ENCODE assay signal across 8 cellular contexts in the genomic region with DNA sequence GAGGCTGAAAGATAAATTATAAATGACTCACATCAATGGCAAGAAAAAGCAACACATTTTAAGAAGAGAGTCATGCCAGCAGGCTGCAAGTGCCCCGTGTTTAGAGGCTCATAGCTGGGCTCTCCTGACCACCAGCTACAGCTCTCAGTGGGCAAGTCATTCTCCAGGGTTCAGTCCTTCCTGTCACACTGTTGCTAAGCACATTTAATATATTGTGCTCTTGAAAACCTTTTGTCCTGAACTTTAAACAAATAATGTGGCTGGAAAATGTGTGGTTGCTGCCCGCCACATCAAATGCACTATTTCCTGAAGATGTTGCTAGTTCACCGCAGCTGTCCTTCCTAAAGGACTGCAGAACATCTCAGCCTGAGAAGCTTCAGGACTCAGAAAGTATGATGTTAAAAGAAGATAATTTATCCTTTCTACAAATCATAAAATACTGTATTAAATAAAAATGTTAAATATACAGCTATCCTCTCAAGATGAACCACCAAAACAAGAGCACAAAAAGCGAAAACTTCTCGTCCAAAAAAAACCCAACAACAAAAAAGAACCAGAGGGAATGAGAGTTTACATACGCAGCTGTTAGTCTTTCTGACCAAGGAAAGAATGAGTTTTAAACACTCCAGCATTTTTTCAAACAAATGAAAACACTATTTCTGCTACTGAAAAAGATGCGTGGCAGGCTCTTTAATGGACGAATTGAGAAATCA. TPM values are rescaled to one million over a fixed set of nuclear protein-coding genes. Genes with fewer than 3 reads are reported as not detected.
DNase-seq lines count a peak whose midpoint lies in the region; ATAC-seq and TF ChIP-seq lines count a peak whose summit lies in the region.

No MANE protein-coding gene starts in this region.

- intact Hi-C loops in right lobe of liver (cut with DNase I): no loop called here

- peak overlapping the region; percentile 79 to 90 (median 85) for H3K9ac ChIP-seq in BLaER1 treated with 17β-estradiol and CSF1 and Interleukin-3, amounts not matched to agents 10 nM and 100 nM

- peak overlapping the region; percentile 67 to 77 (median 72) for H3K4me3 ChIP-seq in BLaER1 treated with 17β-estradiol and CSF1 and Interleukin-3, amounts not matched to agents 10 nM and 100 nM
- H3K4me3 ChIP-seq in right lobe of liver: peak overlapping the region; percentile 65 to 90 (median 76)

- no peaks in the 10 kb centered on the region for H3K27me3 ChIP-seq in BLaER1 treated with 17β-estradiol and CSF1 and Interleukin-3, amounts not matched to agents 10 nM and 100 nM
- H3K27me3 ChIP-seq in right lobe of liver: no peaks in the 10 kb centered on the region

- H3K4me2 ChIP-seq in BLaER1 treated with 17β-estradiol and CSF1 and Interleukin-3, amounts not matched to agents 10 nM and 100 nM: peak overlapping the region; percentile 84 to 97 (median 88)

- H3K9me3 Mint-ChIP-seq in brain: no peaks in the 10 kb centered on the region

- H4K20me1 ChIP-seq in BLaER1 treated with 17β-estradiol and CSF1 and Interleukin-3, amounts not matched to agents 10 nM and 100 nM: peaks cover 0 to 22% (median 0%) of the 10 kb centered on the region in 11 experiments; a peak in 6 of 22 replicates

- ATAC-seq in GM18873 (IDR thresholded peaks at IDR 0.05; ENCODE audit: low FRiP score, unreplicated experiment) (peak; percentile 45), HG03280 (IDR thresholded peaks at IDR 0.05; ENCODE audit: unreplicated experiment) (peak; percentile 34), right lobe of liver (no peak)
- ATAC-seq in stimulated activated naive CD8-positive, alpha-beta T cell treated with anti-CD3 and anti-CD28 coated beads, Interleukin-15, Interleukin-2, amounts not matched to agents 100 U/mL and 50 U/mL, for 24 hours: peak; percentile 78

- H3K27ac ChIP-seq in BLaER1 treated with 17β-estradiol and CSF1 and Interleukin-3, amounts not matched to agents 10 nM and 100 nM: peak overlapping the region; percentile 78 to 89 (median 85); a peak in 21 of 22 replicates
- H3K27ac ChIP-seq in right lobe of liver: peak overlapping the region; percentile 82 to 91 (median 83)

- peaks cover 40% of the 10 kb centered on the region for H3K4me1 Mint-ChIP-seq in brain

- TF ChIP-seq POLR2A in right lobe of liver (IDR thresholded peaks at IDR 0.05): no peak

- peaks cover 33 to 43% (median 39%) of the 10 kb centered on the region in 11 experiments for H3K36me3 ChIP-seq in BLaER1 treated with 17β-estradiol and CSF1 and Interleukin-3, amounts not matched to agents 10 nM and 100 nM
- H3K36me3 ChIP-seq in right lobe of liver: peaks cover 0 to 25% (median 15%) of the 10 kb centered on the region in 4 donors

- H3K27ac Mint-ChIP-seq in brain: peak overlapping the region in 4 of 5 experiments; percentile 70 to 88 (median 77)

- H3K4me1 ChIP-seq in BLaER1 treated with 17β-estradiol and CSF1 and Interleukin-3, amounts not matched to agents 10 nM and 100 nM: peaks cover 11 to 24% (median 14%) of the 10 kb centered on the region in 10 experiments
- H3K4me1 ChIP-seq in right lobe of liver: peaks cover 0 to 13% (median 3%) of the 10 kb centered on the region in 4 donors

- WGBS in right lobe of liver (ENCODE audit: insufficient coverage, low coverage, low lambda C conversion rate, missing lambda C conversion rate): 9% methylated on average over 8 of the region's 8 CpGs

- peaks cover 38% of the 10 kb centered on the region for H3K36me3 Mint-ChIP-seq in brain

- peaks cover 9 to 26% (median 21%) of the 10 kb centered on the region in 11 experiments; a peak in 21 of 22 replicates for H3K9me3 ChIP-seq in BLaER1 treated with 17β-estradiol and CSF1 and Interleukin-3, amounts not matched to agents 10 nM and 100 nM (replicated peaks in 1 of 11)
- H3K9me3 ChIP-seq in right lobe of liver: no peaks in the 10 kb centered on the region

- TF ChIP-seq CTCF in brain (conservative IDR thresholded peaks at IDR 0.05): no peak
- TF ChIP-seq CTCF in right lobe of liver (IDR thresholded peaks at IDR 0.05): no peak

- DNase-seq in SHP77 treated with DMSO at 0.1 percent for 48 hours (lab: John Stamatoyannopoulos, UW) (peak; percentile 10), right lobe of liver (no peak), globus pallidus (ENCODE audit: low spot score) (no peak)
- peak; percentile 66 for DNase-seq in stimulated activated naive CD8-positive, alpha-beta T cell treated with anti-CD3 and anti-CD28 coated beads, Interleukin-15, Interleukin-2, amounts not matched to agents 100 U/mL and 50 U/mL, for 24 hours

- no peaks in the 10 kb centered on the region for H3K27me3 Mint-ChIP-seq in brain

- H3K4me3 Mint-ChIP-seq in brain: peak overlapping the region; percentile 87 to 95 (median 91)

RNA-seq across cellular contexts. Expression of gene TARS3, which starts 1.0 kb away (rescaled TPM):
- polyA plus RNA-seq in brain (ENCODE audit: insufficient read depth, low read depth, low replicate concordance): 10.0 TPM
- total RNA-seq in right lobe of liver: 1 to 10 TPM; 4.5 to 9.4 (median 5.3) TPM

Comparison
In these comparisons a context has a peak if more than half of its experiments do, and no peak if none do; other contexts are left out.
1. ATAC-seq: peak in GM18873 (single experiment), HG03280 (single experiment) and stimulated activated naive CD8-positive, alpha-beta T cell treated with anti-CD3 and anti-CD28 coated beads, Interleukin-15, Interleukin-2, amounts not matched to agents 100 U/mL and 50 U/mL, for 24 hours (single experiment); none in right lobe of liver (0 of 4).
2. DNase-seq: peak in SHP77 treated with DMSO at 0.1 percent for 48 hours (single experiment) and stimulated activated naive CD8-positive, alpha-beta T cell treated with anti-CD3 and anti-CD28 coated beads, Interleukin-15, Interleukin-2, amounts not matched to agents 100 U/mL and 50 U/mL, for 24 hours (single experiment); none in right lobe of liver (0 of 3) and globus pallidus (single experiment).